1 cellular context compared by ENCODE assay signal in the genomic region with DNA sequence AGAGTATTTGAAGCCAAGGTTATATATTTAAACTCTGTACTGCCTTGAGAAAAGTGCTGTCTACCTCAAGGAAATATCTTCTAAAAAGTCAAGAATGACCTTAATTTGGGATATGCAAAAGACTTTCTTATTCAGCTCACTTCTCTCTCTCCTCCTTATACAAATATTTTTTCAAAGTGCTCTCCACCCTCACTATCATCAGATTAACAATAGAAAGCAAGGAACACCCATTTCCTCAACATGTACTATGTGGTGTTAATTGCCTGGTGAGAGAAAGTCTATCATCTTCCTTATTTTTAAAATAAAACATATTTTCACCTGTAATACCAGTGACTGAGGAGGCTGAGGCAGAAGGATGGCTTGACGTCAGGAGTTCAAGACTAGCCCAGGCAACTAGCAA.
TF ChIP-seq lines count a peak whose summit lies in the region.

No MANE protein-coding gene starts in this region.

TF ChIP-seq in endothelial cell of umbilical vein, 7 proteins besides CTCF, POLR2A, EP300 and RAD21 (continued from another document):
- no peak for TF ChIP-seq GATA2 (IDR thresholded peaks at IDR 0.05; ENCODE audit: insufficient read depth, insufficient read length, low read depth, low read length)
